Comparison of ENCODE assay signal across 1 cellular context in genomic region chr6:34466242-34467185, GRCh38.
A peak's percentile ranks its signal among the peaks of the same experiment; 100 is the strongest.
TF ChIP-seq lines count a peak whose summit lies in the region.

No MANE protein-coding gene starts in this region.

TF ChIP-seq in H1, 55 proteins besides CTCF, POLR2A, EP300 and RAD21 (continued from another document):
- TF ChIP-seq SP4 (IDR thresholded peaks at IDR 0.05; ENCODE audit: low read length): no peak
- peak; percentile 0 for TF ChIP-seq ASH2L (IDR thresholded peaks at IDR 0.05; ENCODE audit: low read length)
- TF ChIP-seq CHD7 (IDR thresholded peaks at IDR 0.05; ENCODE audit: insufficient replicate concordance, low read length): no peak
- 0 out of 2 replicates have a peak, but pooled peaks have one; percentile 2 for TF ChIP-seq E2F6 (IDR thresholded peaks at IDR 0.05)
- no peak for TF ChIP-seq BACH1 (IDR thresholded peaks at IDR 0.05; ENCODE audit: low read length)
- TF ChIP-seq BRCA1 (IDR thresholded peaks at IDR 0.05; ENCODE audit: low read depth, low read length): no peak
- no peak for TF ChIP-seq TBP (IDR thresholded peaks at IDR 0.05; ENCODE audit: low read depth, low read length)
- TF ChIP-seq TAF7 (optimal IDR thresholded peaks at IDR 0.05; ENCODE audit: borderline replicate concordance, low read depth, low read length): peak; percentile 41
- TF ChIP-seq POLR2AphosphoS5 (IDR thresholded peaks at IDR 0.05; ENCODE audit: low read depth, low read length): no peak
- no peak for TF ChIP-seq TCF12 (IDR thresholded peaks at IDR 0.05; ENCODE audit: low read depth, low read length)
- TF ChIP-seq KDM4A (IDR thresholded peaks at IDR 0.05; ENCODE audit: low read depth, low read length, severe bottlenecking): peak; percentile 13
- TF ChIP-seq SUZ12 (IDR thresholded peaks at IDR 0.05; ENCODE audit: low read length): no peak
- TF ChIP-seq HDAC6 (IDR thresholded peaks at IDR 0.05; ENCODE audit: low read depth, low read length): no peak
- peak; percentile 58 for TF ChIP-seq PHF8 (conservative IDR thresholded peaks at IDR 0.05; ENCODE audit: low read depth, low read length)
- no peak for TF ChIP-seq ZNF274 (IDR thresholded peaks at IDR 0.05; ENCODE audit: borderline replicate concordance, extremely low read depth, low read length)
- no peak for TF ChIP-seq JUND (IDR thresholded peaks at IDR 0.05; ENCODE audit: low read length)
- no peak for TF ChIP-seq ATF2 (IDR thresholded peaks at IDR 0.05; ENCODE audit: low read length)
